11 cellular contexts compared by ENCODE assay signal in the genomic region with DNA sequence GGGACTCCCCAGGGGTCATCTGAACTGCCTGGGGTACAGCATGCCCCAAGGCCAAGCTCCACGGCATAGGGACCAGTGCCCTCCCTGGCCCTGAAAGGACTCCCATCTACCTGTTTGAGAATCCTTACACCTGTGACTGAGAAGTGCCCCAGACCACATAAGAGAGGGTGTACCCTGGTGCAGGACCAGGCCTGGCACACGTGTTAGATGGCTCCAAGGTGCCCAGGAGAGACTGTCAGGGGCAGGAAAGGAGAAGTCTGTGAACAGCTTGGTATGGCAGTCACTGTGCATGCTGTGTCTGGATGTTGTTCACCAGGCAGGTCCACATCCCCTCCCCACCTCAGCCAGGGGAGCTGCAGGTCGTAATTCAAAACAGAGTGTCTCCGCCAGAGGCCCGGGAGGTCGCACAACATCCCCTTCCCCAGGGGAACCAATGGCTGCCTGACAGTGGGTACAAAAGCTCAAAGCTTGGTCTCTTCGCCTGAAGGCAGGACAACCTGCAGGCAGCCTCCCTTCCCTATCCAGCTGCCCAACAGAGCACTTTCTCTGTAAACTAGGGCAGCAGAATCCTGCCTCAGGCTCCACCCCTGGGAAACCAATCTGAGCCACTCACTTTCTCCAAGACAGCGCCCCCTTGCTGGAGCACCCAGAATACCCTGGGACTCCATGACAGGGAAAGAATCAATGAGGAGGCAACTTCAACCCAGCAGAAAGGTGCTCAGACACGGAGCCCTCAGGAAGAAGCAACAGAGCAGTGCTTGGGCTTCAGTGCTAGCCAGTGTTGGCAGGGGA. TPM values are rescaled to one million over a fixed set of nuclear protein-coding genes. Genes with fewer than 3 reads are reported as not detected.
DNase-seq lines count a peak whose midpoint lies in the region; ATAC-seq and TF ChIP-seq lines count a peak whose summit lies in the region.
"Had no signal": no experiment of that assay in that cellular context is flagged by ENCODE, and none has a peak within 500 bp of the region (broad histone marks: within the 10 kb centered on the region; RNA-seq: fewer than 3 reads in every experiment).

No MANE protein-coding gene starts in this region.

- no peaks in the 10 kb centered on the region for H3K9me3 Mint-ChIP-seq in endodermal cell

- H3K4me1 ChIP-seq in left ventricle myocardium inferior (peaks cover 8% of the 10 kb centered on the region), heart left ventricle (peaks cover 0 to 72% (median 5%) of the 10 kb centered on the region in 12 donors), endodermal cell (ENCODE audit: control insufficient read depth, insufficient read depth, low read length) (no peaks in the 10 kb centered on the region), thymus (ENCODE audit: control insufficient read depth, insufficient read depth, low read length) (peaks cover 46% of the 10 kb centered on the region)

- H3K27ac Mint-ChIP-seq in endodermal cell, result no peak overlapping the region

- H3K27me3 ChIP-seq in left ventricle myocardium inferior (ENCODE audit: low read depth), result peaks cover 47% of the 10 kb centered on the region
- peaks cover 0 to 27% (median 4%) of the 10 kb centered on the region in 9 donors for H3K27me3 ChIP-seq in heart left ventricle
- H3K27me3 ChIP-seq in endodermal cell (ENCODE audit: control insufficient read depth, insufficient read depth, low read length, poor library complexity, severe bottlenecking), result peaks cover 18% of the 10 kb centered on the region
- no peaks in the 10 kb centered on the region for H3K27me3 ChIP-seq in thymus (ENCODE audit: control insufficient read depth, insufficient read depth)

- intact Hi-C loops in left ventricle myocardium inferior (cut with micrococcal nuclease), result no loop called here
- intact Hi-C loops in heart left ventricle (cut with DNase I), result no loop called here

- 66 to 75% (median 73%) methylated on average over 5 to 9 of the region's 9 CpGs for WGBS in heart left ventricle, 4 donors
- WGBS in endodermal cell (ENCODE audit: insufficient coverage in 1 of 2, insufficient read length in 1 of 2), 2 experiments, result 82 to 84% methylated on average over 7 to 9 of the region's 9 CpGs
- 67% methylated on average over 9 of the region's 9 CpGs for WGBS in thymus

- no peaks in the 10 kb centered on the region for H3K36me3 ChIP-seq in left ventricle myocardium inferior
- H3K36me3 ChIP-seq in heart left ventricle, result no peaks in the 10 kb centered on the region
- H3K36me3 ChIP-seq in endodermal cell (ENCODE audit: control insufficient read depth, insufficient read depth, low read length), result no peaks in the 10 kb centered on the region
- H3K36me3 ChIP-seq in thymus (ENCODE audit: control insufficient read depth, insufficient read depth), result no peaks in the 10 kb centered on the region
- H3K36me3 ChIP-seq: tibial artery had no signal

- ATAC-seq in heart left ventricle, result no peak
- no peak for ATAC-seq in GM21723 (IDR thresholded peaks at IDR 0.05; ENCODE audit: unreplicated experiment)
- no peak for ATAC-seq in activated CD4-positive, CD25-positive, alpha-beta regulatory T cell treated with anti-CD3 and anti-CD28 coated beads, Interleukin-2, amount 50 U/mL, for 24 hours

- peaks cover 19% of the 10 kb centered on the region for H3K27me3 Mint-ChIP-seq in endodermal cell (ENCODE audit: insufficient read depth)

- H3K27ac ChIP-seq in left ventricle myocardium inferior (replicated peaks) (no peak overlapping the region), heart left ventricle (peak overlapping the region in 1 of 12 donors; percentile 86), endodermal cell (ENCODE audit: low read depth, low read length) (no peak overlapping the region), thymus (ENCODE audit: low read depth) (peak overlapping the region; percentile 70)
- H3K27ac ChIP-seq: tibial artery had no signal

- DNase-seq in left ventricle myocardium inferior, result no peak
- DNase-seq in heart left ventricle, result no peak
- peak; percentile 32 for DNase-seq in SK-N-DZ (ENCODE audit: low spot score)
- DNase-seq in endodermal cell, result peak; percentile 82
- DNase-seq in NCI-H2171 (lab: John Stamatoyannopoulos, UW), result no peak
- DNase-seq: islet precursor cell, NCI-H524 treated with DMSO at 0.1 percent for 48 hours, tibial artery had no signal

- H3K9ac ChIP-seq in endodermal cell (ENCODE audit: extremely low read depth, low read length, poor library complexity, severe bottlenecking), result no peak overlapping the region

- H3K4me3 ChIP-seq in left ventricle myocardium inferior, result no peak overlapping the region
- peak overlapping the region in 1 of 12 donors; percentile 3 for H3K4me3 ChIP-seq in heart left ventricle
- H3K4me3 ChIP-seq in endodermal cell (ENCODE audit: low read length), result no peak overlapping the region
- H3K4me3 ChIP-seq in thymus (ENCODE audit: low read length), result no peak overlapping the region
- H3K4me3 ChIP-seq: tibial artery had no signal

- H3K9me3 ChIP-seq in left ventricle myocardium inferior (replicated peaks), result no peaks in the 10 kb centered on the region
- H3K9me3 ChIP-seq in heart left ventricle, result no peaks in the 10 kb centered on the region
- no peaks in the 10 kb centered on the region for H3K9me3 ChIP-seq in endodermal cell (ENCODE audit: control insufficient read depth, low read length)
- H3K9me3 ChIP-seq in thymus (ENCODE audit: control insufficient read depth), result no peaks in the 10 kb centered on the region
- H3K9me3 ChIP-seq: tibial artery had no signal

- peaks cover 18% of the 10 kb centered on the region for H3K4me1 Mint-ChIP-seq in endodermal cell

- TF ChIP-seq POLR2A in heart left ventricle (IDR thresholded peaks at IDR 0.05), result no peak

- no peak overlapping the region for H3K4me3 Mint-ChIP-seq in endodermal cell

- no peaks in the 10 kb centered on the region for H3K36me3 Mint-ChIP-seq in endodermal cell (ENCODE audit: low read depth)

- peak; percentile 19 for TF ChIP-seq CTCF in left ventricle myocardium inferior (IDR thresholded peaks at IDR 0.05; ENCODE audit: borderline replicate concordance)
- TF ChIP-seq CTCF in heart left ventricle (IDR thresholded peaks at IDR 0.05), result peak in 2 of 12 donors; percentile 10 to 11
- TF ChIP-seq CTCF in endodermal cell (conservative IDR thresholded peaks at IDR 0.05), result peak; percentile 72

RNA-seq across cellular contexts. Expression of a gene that starts 3.9 kb away (rescaled TPM):
- total RNA-seq in left ventricle myocardium inferior (2.8 TPM), heart left ventricle (1 to 10 TPM; 1.3 to 9.7 (median 2.8) TPM), endodermal cell (10 to 100 TPM; 43.0 to 62.3 TPM)
- polyA plus RNA-seq in heart left ventricle (1 to 10 TPM; 1.5 to 1.7 TPM), thymus (22.9 TPM)
- 56.4 and 61.5 TPM in 2 replicates for polyA plus RNA-seq in SK-N-DZ (2014; cell fraction: cytosol; rRNA removed)
- 60.0 and 87.4 TPM in 2 replicates for polyA plus RNA-seq in SK-N-DZ (2014; cell fraction: nucleus; rRNA removed)
- polyA plus RNA-seq in endodermal cell (2013, experiment 1 of 2), result 39.4 TPM
- polyA plus RNA-seq in endodermal cell (2013, experiment 2 of 2), result 36.6 TPM

Comparison
In these comparisons a context has a peak if more than half of its experiments do, and no peak if none do; other contexts are left out.
1. DNase-seq: peak in SK-N-DZ (single experiment) and endodermal cell (single experiment); none in left ventricle myocardium inferior (single experiment), heart left ventricle (0 of 5) and NCI-H2171 (single experiment).
2. RNA of a gene that starts 3.9 kb away (total RNA-seq): 43.0 to 62.3 TPM in endodermal cell; 2.8 TPM in left ventricle myocardium inferior (single experiment) and 1.3 to 9.7 TPM in heart left ventricle; every median in the first group is over 4 times any median in the second.